Comparison of ENCODE assay signal across 8 cellular contexts in genomic region chr1:174968750-174969244, GRCh38.
DNase-seq lines count a peak whose midpoint lies in the region; ATAC-seq and TF ChIP-seq lines count a peak whose summit lies in the region.

No MANE protein-coding gene starts in this region.

- H3K27me3 Mint-ChIP-seq in dendritic cell treated with granulocyte-macrophage colony-stimulating factor and Interleukin-4, amounts not matched to agents 40 ng/mL and 50 ng/mL, for 4 days: no peaks in the 10 kb centered on the region

- no peaks in the 10 kb centered on the region for H3K36me3 Mint-ChIP-seq in dendritic cell treated with granulocyte-macrophage colony-stimulating factor and Interleukin-4, amounts not matched to agents 40 ng/mL and 50 ng/mL, for 4 days (ENCODE audit: low read depth)

- no peak for TF ChIP-seq CTCF in OCI-LY1 (IDR thresholded peaks at IDR 0.05; ENCODE audit: low read length)

- H3K4me1 ChIP-seq in OCI-LY1 (ENCODE audit: insufficient read depth, low read length, severe bottlenecking): peaks cover 58% of the 10 kb centered on the region

- H3K4me1 Mint-ChIP-seq in dendritic cell treated with granulocyte-macrophage colony-stimulating factor and Interleukin-4, amounts not matched to agents 40 ng/mL and 50 ng/mL, for 4 days (ENCODE audit: low read depth): peaks cover 43% of the 10 kb centered on the region

- H3K4me3 ChIP-seq in OCI-LY1 (ENCODE audit: low read depth, low read length, poor library complexity, severe bottlenecking): no peak overlapping the region

- DNase-seq in SIG-M5 treated with dmso at 0.1 percent for 504 hours (lab: John Stamatoyannopoulos, UW; ENCODE audit: unreplicated experiment) (peak; percentile 60), SIG-M5 (lab: John Stamatoyannopoulos, UW) (no peak), smooth muscle cell of the brain vasculature (ENCODE audit: low read depth, low spot score) (peak; percentile 64), NCI-H446 (lab: John Stamatoyannopoulos, UW) (no peak), NCI-H1417 (lab: John Stamatoyannopoulos, UW) (no peak)

- peak overlapping the region; percentile 79 for H3K27ac Mint-ChIP-seq in dendritic cell treated with granulocyte-macrophage colony-stimulating factor and Interleukin-4, amounts not matched to agents 40 ng/mL and 50 ng/mL, for 4 days

- H3K4me3 Mint-ChIP-seq in dendritic cell treated with granulocyte-macrophage colony-stimulating factor and Interleukin-4, amounts not matched to agents 40 ng/mL and 50 ng/mL, for 4 days: no peak overlapping the region

- peak; percentile 79 for ATAC-seq in HG02759 (IDR thresholded peaks at IDR 0.05; ENCODE audit: unreplicated experiment)

- H3K79me2 ChIP-seq in OCI-LY1 (ENCODE audit: insufficient read depth, low read length): no peaks in the 10 kb centered on the region

- H3K36me3 ChIP-seq in OCI-LY1 (ENCODE audit: insufficient read depth, low read length): peaks cover 26% of the 10 kb centered on the region; the same call in 1 of the 2 replicates

- no peaks in the 10 kb centered on the region for H3K9me3 Mint-ChIP-seq in dendritic cell treated with granulocyte-macrophage colony-stimulating factor and Interleukin-4, amounts not matched to agents 40 ng/mL and 50 ng/mL, for 4 days

- peak overlapping the region; percentile 33 for H3K4me2 ChIP-seq in OCI-LY1 (ENCODE audit: low read length)

- no peaks in the 10 kb centered on the region for H3K9me2 ChIP-seq in OCI-LY1 (ENCODE audit: low read depth, low read length)

- H3K27ac ChIP-seq in OCI-LY1 (ENCODE audit: low read depth, low read length, poor library complexity, severe bottlenecking): peak overlapping the region; percentile 94

- H4K20me1 ChIP-seq in OCI-LY1 (ENCODE audit: insufficient read depth, low read length): no peaks in the 10 kb centered on the region

- intact Hi-C loops in dendritic cell treated with granulocyte-macrophage colony-stimulating factor and Interleukin-4, amounts not matched to agents 40 ng/mL and 50 ng/mL, for 4 days (cut with micrococcal nuclease): loop anchor here (1.0 kb wide), 1 partner anchor 94 kb away; no protein-coding TSS in a partner anchor

- no peaks in the 10 kb centered on the region for H3K27me3 ChIP-seq in OCI-LY1 (ENCODE audit: insufficient read depth, low read length)

- peak overlapping the region; percentile 39; the same call in 1 of the 2 replicates for H3K9ac ChIP-seq in OCI-LY1 (ENCODE audit: low read length)

- no peaks in the 10 kb centered on the region for H3K9me3 ChIP-seq in OCI-LY1 (ENCODE audit: low read length)

- peaks cover 5% of the 10 kb centered on the region; the same call in 1 of the 2 replicates for H3F3A ChIP-seq in OCI-LY1 (ENCODE audit: insufficient read depth, low read length)

- H2AFZ ChIP-seq in OCI-LY1 (ENCODE audit: low read length): no peak overlapping the region

Comparison
In these comparisons a context has a peak if more than half of its experiments do, and no peak if none do; other contexts are left out.
1. DNase-seq: peak in SIG-M5 treated with dmso at 0.1 percent for 504 hours (single experiment) and smooth muscle cell of the brain vasculature (single experiment); none in SIG-M5 (single experiment), NCI-H446 (0 of 2) and NCI-H1417 (0 of 3).